Comparison of ENCODE assay signal across 9 cellular contexts in genomic region chr13:45333973-45334922, GRCh38. TPM values are rescaled to one million over a fixed set of nuclear protein-coding genes. Genes with fewer than 3 reads are reported as not detected.
DNase-seq lines count a peak whose midpoint lies in the region; ATAC-seq and TF ChIP-seq lines count a peak whose summit lies in the region.
"Had no signal": no experiment of that assay in that cellular context is flagged by ENCODE, and none has a peak within 500 bp of the region (broad histone marks: within the 10 kb centered on the region; RNA-seq: fewer than 3 reads in every experiment).

No MANE protein-coding gene starts in this region.

- no peak for TF ChIP-seq CTCF in liver (IDR thresholded peaks at IDR 0.05; ENCODE audit: low read depth, low read length, missing input control)
- no peak for TF ChIP-seq CTCF in testis (IDR thresholded peaks at IDR 0.05)

- no peak for TF ChIP-seq POLR2A in testis (IDR thresholded peaks at IDR 0.05)

- CTCF ChIA-PET in activated CD8-positive, alpha-beta T cell treated with anti-CD3 and anti-CD28 coated beads, Interleukin-2, amount 10 ng/mL, durations not matched to agents 7 days and 5 days (lab: Charles Lee) = interaction anchor here (0.6 kb wide), 1 partner anchor 13 kb away, joined by 3 read pairs; no protein-coding TSS in a partner anchor

- TF ChIP-seq RAD21 in liver (IDR thresholded peaks at IDR 0.05) = no peak

- DNase-seq in M059J (ENCODE audit: low read depth) = peak; percentile 66
- DNase-seq in activated CD8-positive, alpha-beta T cell treated with anti-CD3 and anti-CD28 coated beads, Interleukin-2, amount 10 ng/mL, durations not matched to agents 7 days and 5 days = peak; percentile 71
- DNase-seq in testis = no peak
- no peak for DNase-seq in NCI-H187 treated with DMSO at 0.1 percent for 48 hours (lab: John Stamatoyannopoulos, UW)
- DNase-seq in iPS-NIHi7 (ENCODE audit: extremely low spot score) = no peak
- DNase-seq: NCI-H345 had no signal

- no peaks in the 10 kb centered on the region for H3K27me3 ChIP-seq in BLaER1 treated with 17β-estradiol and CSF1 and Interleukin-3, amounts not matched to agents 10 nM and 100 nM
- no peaks in the 10 kb centered on the region for H3K27me3 ChIP-seq in liver (ENCODE audit: control insufficient read depth in 4 of 4, insufficient read depth in 4 of 4, low read length in 3 of 4)
- H3K27me3 ChIP-seq in testis = no peaks in the 10 kb centered on the region

- H4K20me1 ChIP-seq in BLaER1 treated with 17β-estradiol and CSF1 and Interleukin-3, amounts not matched to agents 10 nM and 100 nM = peaks cover 57 to 76% (median 64%) of the 10 kb centered on the region in 11 experiments

- peak overlapping the region in 8 of 10 experiments; percentile 4 to 95 (median 88); a peak in 13 of 20 replicates for H3K4me3 ChIP-seq in BLaER1 treated with 17β-estradiol and CSF1 and Interleukin-3, amounts not matched to agents 10 nM and 100 nM
- H3K4me3 ChIP-seq in liver (ENCODE audit: low read depth in 1 of 3, low read length in 3 of 3) (no peak overlapping the region), testis (no peak overlapping the region)

- intact Hi-C loops in testis (cut with DNase I; ENCODE audit: low total_unique reads) = no loop called here

- no peaks in the 10 kb centered on the region for H3K9me3 ChIP-seq in BLaER1 treated with 17β-estradiol and CSF1 and Interleukin-3, amounts not matched to agents 10 nM and 100 nM (replicated peaks in 1 of 11)
- H3K9me3 ChIP-seq in liver (ENCODE audit: control insufficient read depth in 4 of 4, low read length in 3 of 4) = no peaks in the 10 kb centered on the region
- H3K9me3 ChIP-seq in testis = no peaks in the 10 kb centered on the region

- peak overlapping the region; percentile 91 to 97 (median 93) for H3K4me2 ChIP-seq in BLaER1 treated with 17β-estradiol and CSF1 and Interleukin-3, amounts not matched to agents 10 nM and 100 nM

- no peaks in the 10 kb centered on the region for H3K27me3 Mint-ChIP-seq in activated CD8-positive, alpha-beta T cell treated with anti-CD3 and anti-CD28 coated beads, Interleukin-2, amount 10 ng/mL, durations not matched to agents 7 days and 5 days (ENCODE audit: low read depth)

- H3K4me3 Mint-ChIP-seq in activated CD8-positive, alpha-beta T cell treated with anti-CD3 and anti-CD28 coated beads, Interleukin-2, amount 10 ng/mL, durations not matched to agents 7 days and 5 days = peak overlapping the region; percentile 63

- POLR2A ChIA-PET in activated CD8-positive, alpha-beta T cell treated with anti-CD3 and anti-CD28 coated beads, Interleukin-2, amount 10 ng/mL, durations not matched to agents 7 days and 5 days (lab: Charles Lee) = interaction anchor here (0.7 to 1.0 kb wide), 2 partner anchors 24 to 131 kb away, joined by 3 read pairs; no protein-coding TSS in a partner anchor

- H3K27ac ChIP-seq in BLaER1 treated with 17β-estradiol and CSF1 and Interleukin-3, amounts not matched to agents 10 nM and 100 nM = peak overlapping the region in 10 of 11 experiments; percentile 56 to 100 (median 88); a peak in 20 of 22 replicates
- H3K27ac ChIP-seq in liver (ENCODE audit: low read depth in 1 of 2, low read length in 2 of 2) (peak overlapping the region; percentile 15 to 42), testis (peak overlapping the region in 1 of 2 donors; percentile 25)

- H3K4me1 Mint-ChIP-seq in activated CD8-positive, alpha-beta T cell treated with anti-CD3 and anti-CD28 coated beads, Interleukin-2, amount 10 ng/mL, durations not matched to agents 7 days and 5 days (ENCODE audit: low read depth) = peaks cover 93% of the 10 kb centered on the region

- H3K9ac ChIP-seq in BLaER1 treated with 17β-estradiol and CSF1 and Interleukin-3, amounts not matched to agents 10 nM and 100 nM = peak overlapping the region in 10 of 11 experiments; percentile 6 to 100 (median 99); a peak in 18 of 22 replicates
- H3K9ac ChIP-seq in liver (ENCODE audit: low read depth in 1 of 2, low read length in 2 of 2) = no peak overlapping the region

- peaks cover 76% of the 10 kb centered on the region for H3K36me3 Mint-ChIP-seq in activated CD8-positive, alpha-beta T cell treated with anti-CD3 and anti-CD28 coated beads, Interleukin-2, amount 10 ng/mL, durations not matched to agents 7 days and 5 days (ENCODE audit: low read depth)

- H3K9me3 Mint-ChIP-seq in activated CD8-positive, alpha-beta T cell treated with anti-CD3 and anti-CD28 coated beads, Interleukin-2, amount 10 ng/mL, durations not matched to agents 7 days and 5 days (ENCODE audit: insufficient read depth) = no peaks in the 10 kb centered on the region

- peak overlapping the region; percentile 87 for H3K27ac Mint-ChIP-seq in activated CD8-positive, alpha-beta T cell treated with anti-CD3 and anti-CD28 coated beads, Interleukin-2, amount 10 ng/mL, durations not matched to agents 7 days and 5 days

- peak; percentile 59 for ATAC-seq in activated CD8-positive, alpha-beta T cell treated with anti-CD3 and anti-CD28 coated beads, Interleukin-2, amount 10 ng/mL, durations not matched to agents 7 days and 5 days
- no peak for ATAC-seq in HG02981 (IDR thresholded peaks at IDR 0.05; ENCODE audit: unreplicated experiment)

- WGBS in liver = 72% methylated on average over 7 of the region's 7 CpGs
- 72 to 73% methylated on average over 7 of the region's 7 CpGs for WGBS in testis, 2 donors

- peaks cover 98 to 100% (median 99%) of the 10 kb centered on the region in 10 experiments for H3K4me1 ChIP-seq in BLaER1 treated with 17β-estradiol and CSF1 and Interleukin-3, amounts not matched to agents 10 nM and 100 nM
- H3K4me1 ChIP-seq in liver (ENCODE audit: control insufficient read depth in 4 of 4, insufficient read depth in 4 of 4, low read length in 3 of 4) = peaks cover 19 to 56% (median 51%) of the 10 kb centered on the region in 4 donors
- peaks cover 18% of the 10 kb centered on the region for H3K4me1 ChIP-seq in testis

- peaks cover 41 to 66% (median 60%) of the 10 kb centered on the region in 11 experiments for H3K36me3 ChIP-seq in BLaER1 treated with 17β-estradiol and CSF1 and Interleukin-3, amounts not matched to agents 10 nM and 100 nM
- H3K36me3 ChIP-seq in liver (ENCODE audit: control insufficient read depth in 4 of 4, insufficient read depth in 3 of 4, low read depth in 1 of 4, low read length in 3 of 4) (peaks cover 11 to 32% (median 30%) of the 10 kb centered on the region in 4 donors), testis (ENCODE audit: low read depth, missing control alignments) (no peaks in the 10 kb centered on the region)

TF ChIP-seq in liver, 16 proteins besides CTCF, POLR2A, EP300 and RAD21 (continues in another document):
- TF ChIP-seq HNF4A (conservative IDR thresholded peaks at IDR 0.05) (no peak), REST (IDR thresholded peaks at IDR 0.05) (no peak), YY1 (IDR thresholded peaks at IDR 0.05) (no peak), ZBTB33 (IDR thresholded peaks at IDR 0.05) (no peak), MAX (IDR thresholded peaks at IDR 0.05) (no peak), RXRA (IDR thresholded peaks at IDR 0.05) (no peak), JUND (IDR thresholded peaks at IDR 0.05) (no peak), FOXA1 (IDR thresholded peaks at IDR 0.05) (no peak)

RNA-seq across cellular contexts. Expression of gene TPT1, which starts 6.7 kb away (rescaled TPM):
- total RNA-seq in M059J (2014; rRNA removed; shearing (Covaris generic)) = 1,259 and 1,419 TPM in 2 replicates
- total RNA-seq in activated CD8-positive, alpha-beta T cell treated with anti-CD3 and anti-CD28 coated beads, Interleukin-2, amount 10 ng/mL, durations not matched to agents 7 days and 5 days = 1,000 to 10,000 TPM; 3,981 to 4,076 TPM
- total RNA-seq in liver (1,000 to 10,000 TPM; 1,382 to 2,052 TPM), testis (1,000 to 10,000 TPM in 1 of 2 donors, 100 to 1,000 TPM in 1; 789 to 1,272 TPM)
- polyA plus RNA-seq in liver (1,000 to 10,000 TPM; 1,578 to 2,885 TPM), testis (ENCODE audit: insufficient read depth, low read depth, low replicate concordance) (2,831 TPM)

Comparison
In these comparisons a context has a peak if more than half of its experiments do, and no peak if none do; other contexts are left out.
1. H3K4me3 ChIP-seq: peak in BLaER1 treated with 17β-estradiol and CSF1 and Interleukin-3, amounts not matched to agents 10 nM and 100 nM (8 of 10); none in liver (0 of 3) and testis (0 of 2).
2. H3K9ac ChIP-seq: peak in BLaER1 treated with 17β-estradiol and CSF1 and Interleukin-3, amounts not matched to agents 10 nM and 100 nM (10 of 11); none in liver (0 of 2).
3. DNase-seq: peak in M059J (single experiment) and activated CD8-positive, alpha-beta T cell treated with anti-CD3 and anti-CD28 coated beads, Interleukin-2, amount 10 ng/mL, durations not matched to agents 7 days and 5 days (single experiment); none in testis (single experiment), NCI-H187 treated with DMSO at 0.1 percent for 48 hours (single experiment) and iPS-NIHi7 (single experiment).